Comparison of ENCODE assay signal across 1 cellular context in the genomic region with DNA sequence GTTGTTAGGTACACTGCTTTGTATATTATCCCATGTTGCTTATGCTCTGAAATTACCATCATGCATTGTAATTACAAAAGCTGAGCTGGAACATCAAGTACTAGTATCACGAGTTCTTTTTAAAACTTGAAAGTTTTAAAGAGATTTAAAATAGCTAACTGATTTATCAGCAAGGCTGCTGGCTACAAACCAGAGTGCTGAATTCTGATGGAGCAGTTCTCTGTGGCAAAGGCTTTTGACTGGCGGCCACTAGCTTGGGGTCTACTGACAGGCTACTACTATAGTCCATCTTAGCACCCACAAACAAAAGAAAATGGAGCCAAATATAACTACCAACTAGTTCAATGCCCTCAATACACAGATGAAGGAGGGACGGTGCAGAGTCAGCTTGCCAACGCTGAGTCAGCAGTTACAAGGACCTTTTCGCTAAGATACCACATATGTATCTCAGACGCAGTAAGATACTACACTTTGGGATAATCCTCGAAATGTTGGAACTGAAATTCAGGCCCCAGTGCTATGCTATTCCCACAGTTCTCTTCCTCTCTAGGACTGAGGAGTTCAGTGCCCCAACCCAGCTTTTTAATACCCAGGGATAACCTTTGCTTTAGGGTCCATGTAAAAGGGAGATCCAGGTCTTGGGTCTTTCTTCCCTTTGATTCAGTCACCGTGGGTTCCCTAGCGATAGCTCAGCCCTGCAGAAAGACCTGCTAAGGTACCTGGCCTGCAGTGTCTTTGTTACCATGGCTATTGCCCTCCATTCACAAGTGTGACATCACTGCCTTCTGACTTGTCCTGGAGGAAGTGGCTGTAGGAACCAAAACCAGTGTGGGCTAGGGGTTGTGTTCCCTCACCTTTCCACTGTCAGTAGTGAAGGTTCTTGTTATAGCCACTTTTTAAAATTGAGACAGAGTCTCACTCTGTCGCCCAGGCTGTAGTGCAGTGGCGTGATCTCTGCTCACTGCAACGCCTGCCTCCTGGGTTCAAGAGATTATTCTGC.
A peak's percentile ranks its signal among the peaks of the same experiment; 100 is the strongest.
TF ChIP-seq lines count a peak whose summit lies in the region.

No MANE protein-coding gene starts in this region.

TF ChIP-seq in H1, 55 proteins besides CTCF, POLR2A, EP300 and RAD21:
- no peak for TF ChIP-seq CBX8 (IDR thresholded peaks at IDR 0.05; ENCODE audit: borderline replicate concordance, low read depth, low read length)
- peak; percentile 96 for TF ChIP-seq MAFK (IDR thresholded peaks at IDR 0.05; ENCODE audit: low read depth, low read length)
- TF ChIP-seq BACH1 (IDR thresholded peaks at IDR 0.05; ENCODE audit: low read length): peak; percentile 75
- TF ChIP-seq, protein P1, sequence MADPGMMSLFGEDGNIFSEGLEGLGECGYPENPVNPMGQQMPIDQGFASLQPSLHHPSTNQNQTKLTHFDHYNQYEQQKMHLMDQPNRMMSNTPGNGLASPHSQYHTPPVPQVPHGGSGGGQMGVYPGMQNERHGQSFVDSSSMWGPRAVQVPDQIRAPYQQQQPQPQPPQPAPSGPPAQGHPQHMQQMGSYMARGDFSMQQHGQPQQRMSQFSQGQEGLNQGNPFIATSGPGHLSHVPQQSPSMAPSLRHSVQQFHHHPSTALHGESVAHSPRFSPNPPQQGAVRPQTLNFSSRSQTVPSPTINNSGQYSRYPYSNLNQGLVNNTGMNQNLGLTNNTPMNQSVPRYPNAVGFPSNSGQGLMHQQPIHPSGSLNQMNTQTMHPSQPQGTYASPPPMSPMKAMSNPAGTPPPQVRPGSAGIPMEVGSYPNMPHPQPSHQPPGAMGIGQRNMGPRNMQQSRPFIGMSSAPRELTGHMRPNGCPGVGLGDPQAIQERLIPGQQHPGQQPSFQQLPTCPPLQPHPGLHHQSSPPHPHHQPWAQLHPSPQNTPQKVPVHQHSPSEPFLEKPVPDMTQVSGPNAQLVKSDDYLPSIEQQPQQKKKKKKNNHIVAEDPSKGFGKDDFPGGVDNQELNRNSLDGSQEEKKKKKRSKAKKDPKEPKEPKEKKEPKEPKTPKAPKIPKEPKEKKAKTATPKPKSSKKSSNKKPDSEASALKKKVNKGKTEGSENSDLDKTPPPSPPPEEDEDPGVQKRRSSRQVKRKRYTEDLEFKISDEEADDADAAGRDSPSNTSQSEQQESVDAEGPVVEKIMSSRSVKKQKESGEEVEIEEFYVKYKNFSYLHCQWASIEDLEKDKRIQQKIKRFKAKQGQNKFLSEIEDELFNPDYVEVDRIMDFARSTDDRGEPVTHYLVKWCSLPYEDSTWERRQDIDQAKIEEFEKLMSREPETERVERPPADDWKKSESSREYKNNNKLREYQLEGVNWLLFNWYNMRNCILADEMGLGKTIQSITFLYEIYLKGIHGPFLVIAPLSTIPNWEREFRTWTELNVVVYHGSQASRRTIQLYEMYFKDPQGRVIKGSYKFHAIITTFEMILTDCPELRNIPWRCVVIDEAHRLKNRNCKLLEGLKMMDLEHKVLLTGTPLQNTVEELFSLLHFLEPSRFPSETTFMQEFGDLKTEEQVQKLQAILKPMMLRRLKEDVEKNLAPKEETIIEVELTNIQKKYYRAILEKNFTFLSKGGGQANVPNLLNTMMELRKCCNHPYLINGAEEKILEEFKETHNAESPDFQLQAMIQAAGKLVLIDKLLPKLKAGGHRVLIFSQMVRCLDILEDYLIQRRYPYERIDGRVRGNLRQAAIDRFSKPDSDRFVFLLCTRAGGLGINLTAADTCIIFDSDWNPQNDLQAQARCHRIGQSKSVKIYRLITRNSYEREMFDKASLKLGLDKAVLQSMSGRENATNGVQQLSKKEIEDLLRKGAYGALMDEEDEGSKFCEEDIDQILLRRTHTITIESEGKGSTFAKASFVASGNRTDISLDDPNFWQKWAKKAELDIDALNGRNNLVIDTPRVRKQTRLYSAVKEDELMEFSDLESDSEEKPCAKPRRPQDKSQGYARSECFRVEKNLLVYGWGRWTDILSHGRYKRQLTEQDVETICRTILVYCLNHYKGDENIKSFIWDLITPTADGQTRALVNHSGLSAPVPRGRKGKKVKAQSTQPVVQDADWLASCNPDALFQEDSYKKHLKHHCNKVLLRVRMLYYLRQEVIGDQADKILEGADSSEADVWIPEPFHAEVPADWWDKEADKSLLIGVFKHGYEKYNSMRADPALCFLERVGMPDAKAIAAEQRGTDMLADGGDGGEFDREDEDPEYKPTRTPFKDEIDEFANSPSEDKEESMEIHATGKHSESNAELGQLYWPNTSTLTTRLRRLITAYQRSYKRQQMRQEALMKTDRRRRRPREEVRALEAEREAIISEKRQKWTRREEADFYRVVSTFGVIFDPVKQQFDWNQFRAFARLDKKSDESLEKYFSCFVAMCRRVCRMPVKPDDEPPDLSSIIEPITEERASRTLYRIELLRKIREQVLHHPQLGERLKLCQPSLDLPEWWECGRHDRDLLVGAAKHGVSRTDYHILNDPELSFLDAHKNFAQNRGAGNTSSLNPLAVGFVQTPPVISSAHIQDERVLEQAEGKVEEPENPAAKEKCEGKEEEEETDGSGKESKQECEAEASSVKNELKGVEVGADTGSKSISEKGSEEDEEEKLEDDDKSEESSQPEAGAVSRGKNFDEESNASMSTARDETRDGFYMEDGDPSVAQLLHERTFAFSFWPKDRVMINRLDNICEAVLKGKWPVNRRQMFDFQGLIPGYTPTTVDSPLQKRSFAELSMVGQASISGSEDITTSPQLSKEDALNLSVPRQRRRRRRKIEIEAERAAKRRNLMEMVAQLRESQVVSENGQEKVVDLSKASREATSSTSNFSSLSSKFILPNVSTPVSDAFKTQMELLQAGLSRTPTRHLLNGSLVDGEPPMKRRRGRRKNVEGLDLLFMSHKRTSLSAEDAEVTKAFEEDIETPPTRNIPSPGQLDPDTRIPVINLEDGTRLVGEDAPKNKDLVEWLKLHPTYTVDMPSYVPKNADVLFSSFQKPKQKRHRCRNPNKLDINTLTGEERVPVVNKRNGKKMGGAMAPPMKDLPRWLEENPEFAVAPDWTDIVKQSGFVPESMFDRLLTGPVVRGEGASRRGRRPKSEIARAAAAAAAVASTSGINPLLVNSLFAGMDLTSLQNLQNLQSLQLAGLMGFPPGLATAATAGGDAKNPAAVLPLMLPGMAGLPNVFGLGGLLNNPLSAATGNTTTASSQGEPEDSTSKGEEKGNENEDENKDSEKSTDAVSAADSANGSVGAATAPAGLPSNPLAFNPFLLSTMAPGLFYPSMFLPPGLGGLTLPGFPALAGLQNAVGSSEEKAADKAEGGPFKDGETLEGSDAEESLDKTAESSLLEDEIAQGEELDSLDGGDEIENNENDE (IDR thresholded peaks at IDR 0.05; ENCODE audit: insufficient replicate concordance, low read length): no peak
TF ChIP-seq in H1: peak in this region for 2.
